In genomic region chr18:76619342-76620315, GRCh38 we compare ENCODE assay signal across 8 cellular contexts.
DNase-seq lines count a peak whose midpoint lies in the region; ATAC-seq and TF ChIP-seq lines count a peak whose summit lies in the region.

No MANE protein-coding gene starts in this region.

- H3K4me3 ChIP-seq in HUES64 (ENCODE audit: low read length) (peak overlapping the region; percentile 50), adrenal gland (peak overlapping the region in 2 of 4 donors; percentile 33 to 50), iPS-18a (ENCODE audit: low read length) (peak overlapping the region; percentile 42)

- DNase-seq in adrenal gland (peak; percentile 75 to 95 (median 93)), sciatic nerve (ENCODE audit: low spot score) (peak; percentile 87), cerebellum (ENCODE audit: low spot score) (no peak), LoVo (ENCODE audit: low spot score) (no peak)

- H3K4me1 ChIP-seq in HUES64 (ENCODE audit: insufficient read depth, low read length) (peaks cover 50% of the 10 kb centered on the region), adrenal gland (replicated peaks in 1 of 2) (peaks cover 30 to 37% of the 10 kb centered on the region in 2 donors), iPS-18a (ENCODE audit: control insufficient read depth, low read depth, low read length) (peaks cover 37% of the 10 kb centered on the region)

- intact Hi-C loops in adrenal gland (cut with DNase I) (loop anchor here (5.0 to 10.0 kb wide), 4 partner anchors 52 to 215 kb away; no protein-coding TSS in a partner anchor), sciatic nerve (cut with DNase I) (loop anchor here (10.0 kb wide), 1 partner anchor 215 kb away; no protein-coding TSS in a partner anchor)

- H3K27me3 ChIP-seq in HUES64 (ENCODE audit: insufficient read depth, low read length) = peaks cover 16% of the 10 kb centered on the region
- H3K27me3 ChIP-seq in adrenal gland = no peaks in the 10 kb centered on the region
- peaks cover 52% of the 10 kb centered on the region for H3K27me3 ChIP-seq in iPS-18a (ENCODE audit: control insufficient read depth, insufficient read depth, low read length)

- H3K36me3 ChIP-seq in HUES64 (ENCODE audit: insufficient read depth, low read length) = no peaks in the 10 kb centered on the region
- no peaks in the 10 kb centered on the region for H3K36me3 ChIP-seq in adrenal gland (replicated peaks in 1 of 2)
- no peaks in the 10 kb centered on the region for H3K36me3 ChIP-seq in iPS-18a (ENCODE audit: control insufficient read depth, low read depth, low read length)

- TF ChIP-seq CTCF in adrenal gland (IDR thresholded peaks at IDR 0.05) = no peak

- H3K9ac ChIP-seq in HUES64 (ENCODE audit: low read depth, low read length) (peak overlapping the region; percentile 64), iPS-18a (ENCODE audit: low read length) (peak overlapping the region; percentile 64)

- WGBS in HUES64 = 17% methylated on average over 38 of the region's 38 CpGs
- 9 to 19% (median 14%) methylated on average over 29 to 38 of the region's 38 CpGs for WGBS in adrenal gland, 4 donors

- ATAC-seq in GM18867 (IDR thresholded peaks at IDR 0.05; ENCODE audit: unreplicated experiment) = peak; percentile 19
- ATAC-seq in sciatic nerve = peak; percentile 84
- ATAC-seq in HG02840 (IDR thresholded peaks at IDR 0.05; ENCODE audit: low FRiP score, unreplicated experiment) = no peak

- peak overlapping the region; percentile 60; the same call in 1 of the 2 replicates for H3K27ac ChIP-seq in HUES64 (ENCODE audit: low read depth, low read length)
- peak overlapping the region; percentile 83 to 97 (median 95) for H3K27ac ChIP-seq in adrenal gland
- H3K27ac ChIP-seq in iPS-18a (ENCODE audit: low read length) = no peak overlapping the region

- TF ChIP-seq POLR2A in adrenal gland (IDR thresholded peaks at IDR 0.05) = peak in 1 of 2 donors; percentile 64

- H3K9me3 ChIP-seq in HUES64 (ENCODE audit: insufficient read depth, low read depth, low read length) (no peaks in the 10 kb centered on the region), adrenal gland (replicated peaks in 1 of 3) (no peaks in the 10 kb centered on the region), iPS-18a (ENCODE audit: control insufficient read depth, low read depth, low read length) (no peaks in the 10 kb centered on the region)

Comparison
In these comparisons a context has a peak if more than half of its experiments do, and no peak if none do; other contexts are left out.
1. DNase-seq: peak in adrenal gland (7 of 7) and sciatic nerve (single experiment); none in cerebellum (single experiment) and LoVo (single experiment).